In genomic region chr2:181281206-181281832, GRCh38 we compare ENCODE assay signal across 12 cellular contexts.
A peak's percentile ranks its signal among the peaks of the same experiment; 100 is the strongest.
DNase-seq lines count a peak whose midpoint lies in the region; ATAC-seq and TF ChIP-seq lines count a peak whose summit lies in the region.
"Had no signal": no experiment of that assay in that cellular context is flagged by ENCODE, and none has a peak within 500 bp of the region (broad histone marks: within the 10 kb centered on the region; RNA-seq: fewer than 3 reads in every experiment).

No MANE protein-coding gene starts in this region.

- H3K36me3 Mint-ChIP-seq in stimulated activated naive CD8-positive, alpha-beta T cell treated with anti-CD3 and anti-CD28 coated beads, Interleukin-15, Interleukin-2, amounts not matched to agents 100 ng/mL and 50 ng/mL, for 24 hours (ENCODE audit: low read depth), result no peaks in the 10 kb centered on the region
- H3K36me3 Mint-ChIP-seq in activated T-helper 1 cell treated with anti-CD3 and anti-CD28 coated beads, Interleukin-12 subunit alpha, Interleukin-12 subunit beta, Interleukin-2, Interleukin-4 antibody, amounts not matched to agents 30 ng/mL and 10 ng/mL and 1 ng/mL, durations not matched to agents 14 hours and 24 hours and 36 hours (ENCODE audit: low read depth), result peaks cover 9% of the 10 kb centered on the region

- intact Hi-C loops in activated T-helper 1 cell treated with anti-CD3 and anti-CD28 coated beads, Interleukin-12 subunit alpha, Interleukin-12 subunit beta, Interleukin-2, Interleukin-4 antibody, amounts not matched to agents 30 ng/mL and 10 ng/mL and 1 ng/mL, durations not matched to agents 14 hours and 24 hours and 36 hours (cut with micrococcal nuclease), result loop anchor here (2.0 kb wide), 1 partner anchor 17 kb away; no protein-coding TSS in a partner anchor

- H3K9me3 ChIP-seq in Loucy (ENCODE audit: insufficient read depth, low read depth, low read length), result no peaks in the 10 kb centered on the region
- H3K9me3 ChIP-seq: pancreas had no signal

- H3K4me1 ChIP-seq in Loucy (ENCODE audit: insufficient read depth, low read length, poor library complexity, severe bottlenecking), result peaks cover 37% of the 10 kb centered on the region
- H3K4me1 ChIP-seq: pancreas had no signal

- no peak overlapping the region for H3K4me3 Mint-ChIP-seq in stimulated activated naive CD8-positive, alpha-beta T cell treated with anti-CD3 and anti-CD28 coated beads, Interleukin-15, Interleukin-2, amounts not matched to agents 100 ng/mL and 50 ng/mL, for 24 hours
- H3K4me3 Mint-ChIP-seq in activated T-helper 1 cell treated with anti-CD3 and anti-CD28 coated beads, Interleukin-12 subunit alpha, Interleukin-12 subunit beta, Interleukin-2, Interleukin-4 antibody, amounts not matched to agents 30 ng/mL and 10 ng/mL and 1 ng/mL, durations not matched to agents 14 hours and 24 hours and 36 hours, result no peak overlapping the region

- H3K27ac Mint-ChIP-seq in stimulated activated naive CD8-positive, alpha-beta T cell treated with anti-CD3 and anti-CD28 coated beads, Interleukin-15, Interleukin-2, amounts not matched to agents 100 ng/mL and 50 ng/mL, for 24 hours, result peak overlapping the region; percentile 85
- H3K27ac Mint-ChIP-seq in activated T-helper 1 cell treated with anti-CD3 and anti-CD28 coated beads, Interleukin-12 subunit alpha, Interleukin-12 subunit beta, Interleukin-2, Interleukin-4 antibody, amounts not matched to agents 30 ng/mL and 10 ng/mL and 1 ng/mL, durations not matched to agents 14 hours and 24 hours and 36 hours, result peak overlapping the region; percentile 6

- peak overlapping the region; percentile 59 for H3K4me2 ChIP-seq in Loucy (ENCODE audit: low read depth, low read length, poor library complexity, severe bottlenecking)

- H3K27me3 ChIP-seq in Loucy (ENCODE audit: insufficient read depth, low read length, poor library complexity, severe bottlenecking), result no peaks in the 10 kb centered on the region
- H3K27me3 ChIP-seq: pancreas had no signal

- peak overlapping the region; percentile 14 for H3K9ac ChIP-seq in Loucy (ENCODE audit: low read depth, low read length, poor library complexity, severe bottlenecking)

- H3K79me2 ChIP-seq in Loucy (ENCODE audit: insufficient read depth, low read length), result 0 out of 2 replicates have a peak, but pooled peaks cover 2% of the 10 kb centered on the region

- no peaks in the 10 kb centered on the region for H3K27me3 Mint-ChIP-seq in stimulated activated naive CD8-positive, alpha-beta T cell treated with anti-CD3 and anti-CD28 coated beads, Interleukin-15, Interleukin-2, amounts not matched to agents 100 ng/mL and 50 ng/mL, for 24 hours
- no peaks in the 10 kb centered on the region for H3K27me3 Mint-ChIP-seq in activated T-helper 1 cell treated with anti-CD3 and anti-CD28 coated beads, Interleukin-12 subunit alpha, Interleukin-12 subunit beta, Interleukin-2, Interleukin-4 antibody, amounts not matched to agents 30 ng/mL and 10 ng/mL and 1 ng/mL, durations not matched to agents 14 hours and 24 hours and 36 hours (ENCODE audit: insufficient read depth)

- ATAC-seq in stimulated activated naive CD8-positive, alpha-beta T cell treated with anti-CD3 and anti-CD28 coated beads, Interleukin-15, Interleukin-2, amounts not matched to agents 100 U/mL and 50 U/mL, for 24 hours, result no peak
- no peak for ATAC-seq in GM21825 (IDR thresholded peaks at IDR 0.05; ENCODE audit: unreplicated experiment)
- no peak for ATAC-seq in HG02623 (IDR thresholded peaks at IDR 0.05; ENCODE audit: unreplicated experiment)
- ATAC-seq: pancreas had no signal

- no peak for DNase-seq in stimulated activated naive CD8-positive, alpha-beta T cell treated with anti-CD3 and anti-CD28 coated beads, Interleukin-15, Interleukin-2, amounts not matched to agents 100 U/mL and 50 U/mL, for 24 hours
- DNase-seq in activated T-helper 1 cell treated with anti-CD3 and anti-CD28 coated beads, Interleukin-12 subunit alpha, Interleukin-12 subunit beta, Interleukin-2, Interleukin-4 antibody, amounts not matched to agents 30 ng/mL and 10 ng/mL and 1 ng/mL, durations not matched to agents 14 hours and 24 hours and 36 hours (ENCODE audit: low spot score), result no peak
- DNase-seq in superior temporal gyrus (ENCODE audit: extremely low spot score) (peak; percentile 17), DMS53 (lab: John Stamatoyannopoulos, UW) (no peak)
- DNase-seq: activated CD4-positive, alpha-beta T cell treated with anti-CD3 and anti-CD28 coated beads, Interleukin-2, amount 50 U/mL, for 1 hour; HCEC 1CT; pancreas; stimulated activated CD4-positive, alpha-beta T cell treated with anti-CD3 and anti-CD28 coated beads, Interleukin-4, amount 100 ng/mL, for 24 hours had no signal

- no peaks in the 10 kb centered on the region for H3K9me2 ChIP-seq in Loucy (replicated peaks; ENCODE audit: low read depth, low read length)

- no peak for TF ChIP-seq CTCF in Loucy (conservative IDR thresholded peaks at IDR 0.05; ENCODE audit: low read length)

- peaks cover 10% of the 10 kb centered on the region; the same call in 1 of the 2 replicates for H3F3A ChIP-seq in Loucy (ENCODE audit: low read depth)

- H3K4me3 ChIP-seq in Loucy (ENCODE audit: low read length, poor library complexity, severe bottlenecking), result peak overlapping the region; percentile 36
- H3K4me3 ChIP-seq: pancreas had no signal

- no peaks in the 10 kb centered on the region for H4K20me1 ChIP-seq in Loucy (ENCODE audit: insufficient read depth, low read length, poor library complexity, severe bottlenecking)

- no peaks in the 10 kb centered on the region for H3K9me3 Mint-ChIP-seq in stimulated activated naive CD8-positive, alpha-beta T cell treated with anti-CD3 and anti-CD28 coated beads, Interleukin-15, Interleukin-2, amounts not matched to agents 100 ng/mL and 50 ng/mL, for 24 hours
- peaks cover 7% of the 10 kb centered on the region for H3K9me3 Mint-ChIP-seq in activated T-helper 1 cell treated with anti-CD3 and anti-CD28 coated beads, Interleukin-12 subunit alpha, Interleukin-12 subunit beta, Interleukin-2, Interleukin-4 antibody, amounts not matched to agents 30 ng/mL and 10 ng/mL and 1 ng/mL, durations not matched to agents 14 hours and 24 hours and 36 hours

- no peaks in the 10 kb centered on the region for H3K36me3 ChIP-seq in Loucy (ENCODE audit: insufficient read depth, low read length)
- H3K36me3 ChIP-seq: pancreas had no signal

- H3K4me1 Mint-ChIP-seq in stimulated activated naive CD8-positive, alpha-beta T cell treated with anti-CD3 and anti-CD28 coated beads, Interleukin-15, Interleukin-2, amounts not matched to agents 100 ng/mL and 50 ng/mL, for 24 hours (ENCODE audit: low read depth), result peaks cover 36% of the 10 kb centered on the region
- peaks cover 34% of the 10 kb centered on the region for H3K4me1 Mint-ChIP-seq in activated T-helper 1 cell treated with anti-CD3 and anti-CD28 coated beads, Interleukin-12 subunit alpha, Interleukin-12 subunit beta, Interleukin-2, Interleukin-4 antibody, amounts not matched to agents 30 ng/mL and 10 ng/mL and 1 ng/mL, durations not matched to agents 14 hours and 24 hours and 36 hours (ENCODE audit: low read depth)

- no peak overlapping the region for H2AFZ ChIP-seq in Loucy (ENCODE audit: low read length)
